Comparison of ENCODE assay signal across 8 cellular contexts in the genomic region with DNA sequence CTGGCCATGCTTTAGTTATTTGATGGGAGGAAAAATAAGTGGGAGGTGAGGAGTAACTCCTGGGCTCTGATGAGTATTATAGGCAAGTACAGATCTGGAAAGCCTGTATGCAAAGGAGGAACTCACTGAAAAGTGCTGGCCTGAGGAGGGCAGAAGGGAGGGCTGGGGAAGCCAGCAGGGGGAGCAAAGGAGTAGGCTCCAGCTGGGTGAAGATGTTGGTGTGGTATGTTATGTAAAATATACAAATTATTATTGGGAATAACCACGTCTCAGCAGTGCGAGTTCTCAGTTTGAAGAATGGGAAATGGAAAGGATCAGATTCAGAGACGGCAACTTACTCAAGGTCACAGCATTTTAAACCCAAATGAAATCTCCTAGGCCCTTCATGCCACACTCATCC. TPM values are rescaled to one million over a fixed set of nuclear protein-coding genes. Genes with fewer than 3 reads are reported as not detected.
A peak's percentile ranks its signal among the peaks of the same experiment; 100 is the strongest.
DNase-seq lines count a peak whose midpoint lies in the region; ATAC-seq and TF ChIP-seq lines count a peak whose summit lies in the region.
"Not testable (repeated sequence)": the region's sequence is repeated elsewhere in the genome, so short reads cannot be mapped to it uniquely, and the experiment has no call there.

No MANE protein-coding gene starts in this region.

- not testable (repeated sequence) for H3K4me1 ChIP-seq in BE2C, parathyroid adenoma
- peaks cover 0 to 14% of the 10 kb centered on the region in 2 experiments; a peak in 2 of 4 replicates for H3K4me1 ChIP-seq in HCT116 (ENCODE audit: control insufficient read depth in 1 of 2, insufficient read depth in 2 of 2, low read length in 2 of 2)

- CTCF ChIA-PET in HCT116 (lab: Charles Lee); T-cell (lab: Charles Lee): not testable (repeated sequence)

- H3K79me2 ChIP-seq in HCT116 (ENCODE audit: insufficient read depth, low read length); parathyroid adenoma: not testable (repeated sequence)

- RAD21 ChIA-PET in HCT116 (lab: Charles Lee; ENCODE audit: low non-redundant PET in 1 of 2, low total read pairs in 2 of 2, uncharacterized antibody in 2 of 2, unreplicated experiment in 2 of 2), result not testable (repeated sequence)

- H3K9me3 Mint-ChIP-seq in T-cell; activated T-helper 1 cell treated with anti-CD3 and anti-CD28 coated beads, Interleukin-12 subunit alpha, Interleukin-12 subunit beta, Interleukin-2, Interleukin-4 antibody, amounts not matched to agents 30 ng/mL and 10 ng/mL and 1 ng/mL, durations not matched to agents 14 hours and 24 hours and 36 hours: not testable (repeated sequence)

- H3K27me3 ChIP-seq in BE2C; HCT116 (ENCODE audit: insufficient read depth, low read length); parathyroid adenoma (ENCODE audit: control insufficient read depth, insufficient read depth, low read length): not testable (repeated sequence)

- not testable (repeated sequence) for H3K36me3 ChIP-seq in BE2C; HCT116 (ENCODE audit: control insufficient read depth in 1 of 2, insufficient read depth in 2 of 2, low read length in 2 of 2); parathyroid adenoma (ENCODE audit: control insufficient read depth, insufficient read depth, low read length)

- TF ChIP-seq CTCF in BE2C (IDR thresholded peaks at IDR 0.05; ENCODE audit: low read depth, low read length), result peak; percentile 27; the same call in 1 of the 2 replicates
- TF ChIP-seq CTCF in HCT116 (IDR thresholded peaks at IDR 0.05 in 2 of 3, conservative IDR thresholded peaks at IDR 0.05 in 1 of 3; ENCODE audit: borderline replicate concordance in 1 of 3, insufficient read depth in 1 of 3, low read depth in 2 of 3, low read length in 2 of 3), result peak in 2 of 3 experiments; percentile 25 to 32; a peak in 3 of 6 replicates
- TF ChIP-seq CTCF in parathyroid adenoma (IDR thresholded peaks at IDR 0.05), result peak; percentile 44

- H3K9ac ChIP-seq in HCT116 (ENCODE audit: low read length); parathyroid adenoma: not testable (repeated sequence)

- not testable (repeated sequence) for H3K9me3 ChIP-seq in BE2C; HCT116 (ENCODE audit: control insufficient read depth in 1 of 2, insufficient read depth in 1 of 2, low read depth in 1 of 2, low read length in 2 of 2); parathyroid adenoma (ENCODE audit: control insufficient read depth, low read length)

- H3K4me1 Mint-ChIP-seq in T-cell, result peaks cover 29 to 37% (median 35%) of the 10 kb centered on the region in 3 donors
- H3K4me1 Mint-ChIP-seq in activated T-helper 1 cell treated with anti-CD3 and anti-CD28 coated beads, Interleukin-12 subunit alpha, Interleukin-12 subunit beta, Interleukin-2, Interleukin-4 antibody, amounts not matched to agents 30 ng/mL and 10 ng/mL and 1 ng/mL, durations not matched to agents 14 hours and 24 hours and 36 hours (ENCODE audit: low read depth), result peaks cover 29% of the 10 kb centered on the region

- not testable (repeated sequence) for H2AFZ ChIP-seq in HCT116 (ENCODE audit: low read depth, low read length, poor library complexity, severe bottlenecking); parathyroid adenoma

- intact Hi-C loops in HCT116 (cut with micrococcal nuclease); activated T-helper 1 cell treated with anti-CD3 and anti-CD28 coated beads, Interleukin-12 subunit alpha, Interleukin-12 subunit beta, Interleukin-2, Interleukin-4 antibody, amounts not matched to agents 30 ng/mL and 10 ng/mL and 1 ng/mL, durations not matched to agents 14 hours and 24 hours and 36 hours (cut with micrococcal nuclease): not testable (repeated sequence)

- BruUV-seq in HCT116 (replicated peaks; lab: Mats Ljungman, UMichigan), result not testable (repeated sequence)

- peak overlapping the region; percentile 56 to 66 for H3K27ac Mint-ChIP-seq in T-cell
- not testable (repeated sequence) for H3K27ac Mint-ChIP-seq in activated T-helper 1 cell treated with anti-CD3 and anti-CD28 coated beads, Interleukin-12 subunit alpha, Interleukin-12 subunit beta, Interleukin-2, Interleukin-4 antibody, amounts not matched to agents 30 ng/mL and 10 ng/mL and 1 ng/mL, durations not matched to agents 14 hours and 24 hours and 36 hours

- POLR2A ChIA-PET in HCT116 (lab: Charles Lee); T-cell (lab: Charles Lee): not testable (repeated sequence)

- 0 out of 2 replicates have a peak, but pooled peaks have one; percentile 9 for TF ChIP-seq RAD21 in HCT116 (IDR thresholded peaks at IDR 0.05; ENCODE audit: low read depth)

- H3K4me3 Mint-ChIP-seq in T-cell; activated T-helper 1 cell treated with anti-CD3 and anti-CD28 coated beads, Interleukin-12 subunit alpha, Interleukin-12 subunit beta, Interleukin-2, Interleukin-4 antibody, amounts not matched to agents 30 ng/mL and 10 ng/mL and 1 ng/mL, durations not matched to agents 14 hours and 24 hours and 36 hours: not testable (repeated sequence)

- TF ChIP-seq POLR2A in HCT116 (IDR thresholded peaks at IDR 0.05; ENCODE audit: borderline replicate concordance, extremely low read depth, insufficient read depth, insufficient read length), result not testable (repeated sequence)

- not testable (repeated sequence) for H3K36me3 Mint-ChIP-seq in T-cell; activated T-helper 1 cell treated with anti-CD3 and anti-CD28 coated beads, Interleukin-12 subunit alpha, Interleukin-12 subunit beta, Interleukin-2, Interleukin-4 antibody, amounts not matched to agents 30 ng/mL and 10 ng/mL and 1 ng/mL, durations not matched to agents 14 hours and 24 hours and 36 hours (ENCODE audit: low read depth)

- not testable (repeated sequence) for H4K20me1 ChIP-seq in HCT116 (ENCODE audit: insufficient read depth)

- DNase-seq in BE2C (peak; percentile 56), T-cell (peak in 31 of 34 experiments; percentile 19 to 72 (median 52)), dermis blood vessel endothelial cell (peak; percentile 71), iPS-NIHi11 (ENCODE audit: low spot score) (peak; percentile 15)
- DNase-seq in HCT116 (ENCODE audit: low read depth, low spot score), result not testable (repeated sequence)
- peak; percentile 41 for DNase-seq in activated T-helper 1 cell treated with anti-CD3 and anti-CD28 coated beads, Interleukin-12 subunit alpha, Interleukin-12 subunit beta, Interleukin-2, Interleukin-4 antibody, amounts not matched to agents 30 ng/mL and 10 ng/mL and 1 ng/mL, durations not matched to agents 14 hours and 24 hours and 36 hours (ENCODE audit: low spot score)
- peak; percentile 9 to 48 for DNase-seq in stimulated activated CD8-positive, alpha-beta memory T cell treated with anti-CD3 and anti-CD28 coated beads, Interleukin-7, amount 100 ng/mL, for 1 hour (ENCODE audit: low read depth in 2 of 2)

- H3K4me3 ChIP-seq in BE2C (ENCODE audit: low read depth, low read length); HCT116 (replicated peaks in 1 of 2; ENCODE audit: low read depth in 1 of 2, low read length in 2 of 2); parathyroid adenoma (ENCODE audit: low read depth, low read length): not testable (repeated sequence)

- not testable (repeated sequence) for H3K27me3 Mint-ChIP-seq in T-cell; activated T-helper 1 cell treated with anti-CD3 and anti-CD28 coated beads, Interleukin-12 subunit alpha, Interleukin-12 subunit beta, Interleukin-2, Interleukin-4 antibody, amounts not matched to agents 30 ng/mL and 10 ng/mL and 1 ng/mL, durations not matched to agents 14 hours and 24 hours and 36 hours (ENCODE audit: insufficient read depth)

- H3K9me2 ChIP-seq in HCT116 (ENCODE audit: insufficient read depth), result not testable (repeated sequence)

- not testable (repeated sequence) for H3K4me2 ChIP-seq in HCT116 (ENCODE audit: low read length); parathyroid adenoma (ENCODE audit: low read length)

- not testable (repeated sequence) for ATAC-seq in HCT116; T-cell (replicated peaks in 1 of 4)

- not testable (repeated sequence) for H3K27ac ChIP-seq in HCT116 (ENCODE audit: low read depth, low read length); parathyroid adenoma

RNA-seq across cellular contexts. Expression of a gene that starts 39.9 kb away (rescaled TPM):
- 12.6 TPM for polyA plus RNA-seq in BE2C (2012; ENCODE audit: insufficient read depth, insufficient read length, low read depth)
- total RNA-seq in HCT116 (2021; ENCODE audit: unreplicated experiment) (14.3 TPM), T-cell (10 to 100 TPM; 28.5 to 52.0 (median 41.1) TPM), dermis blood vessel endothelial cell (4.1 and 6.3 TPM in 2 replicates)
- polyA plus RNA-seq in HCT116 (2012), result 5.1 and 7.6 TPM in 2 replicates
- total RNA-seq in activated T-helper 1 cell treated with anti-CD3 and anti-CD28 coated beads, Interleukin-12 subunit alpha, Interleukin-12 subunit beta, Interleukin-2, Interleukin-4 antibody, amounts not matched to agents 30 ng/mL and 10 ng/mL and 1 ng/mL, durations not matched to agents 14 hours and 24 hours and 36 hours, result 24.0 and 24.6 TPM in 2 replicates
